ENCODE assay signal across 17 cellular contexts in the genomic region with DNA sequence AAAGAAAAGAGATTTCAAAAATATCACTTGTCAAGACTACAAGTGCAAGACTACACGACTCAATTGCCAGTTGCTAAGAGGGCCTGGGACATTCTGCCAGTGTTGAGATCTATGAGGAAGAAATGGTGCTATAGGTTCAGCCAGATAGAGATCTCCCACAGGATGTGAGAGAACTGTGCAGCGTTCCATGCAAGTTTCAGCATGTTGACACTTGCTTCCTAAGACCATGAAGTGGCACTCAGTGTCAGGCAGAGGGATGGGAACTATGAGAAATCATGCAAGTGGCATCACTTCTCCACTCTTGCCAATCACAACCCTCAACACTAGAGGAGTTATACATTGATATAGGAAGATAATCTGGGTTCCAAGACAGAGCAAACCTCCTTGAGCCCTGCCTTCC.
DNase-seq lines count a peak whose midpoint lies in the region; ATAC-seq and TF ChIP-seq lines count a peak whose summit lies in the region.
"Had no signal": no experiment of that assay in that cellular context is flagged by ENCODE, and none has a peak within 500 bp of the region (broad histone marks: within the 10 kb centered on the region; RNA-seq: fewer than 3 reads in every experiment).

No MANE protein-coding gene starts in this region.

- CTCF ChIA-PET in MCF 10A (lab: Yijun Ruan, JAX): interaction anchor here (0.6 kb wide), 1 partner anchor 548 kb away, joined by 3 read pairs; no protein-coding TSS in a partner anchor
- CTCF ChIA-PET in mammary epithelial cell (lab: Charles Lee; ENCODE audit: low non-redundant PET): no interaction called here

- H3K27ac ChIP-seq in breast epithelium (no peak overlapping the region), mammary epithelial cell (ENCODE audit: insufficient read depth, low read depth, low read length) (no peak overlapping the region), foreskin keratinocyte (no peak overlapping the region)
- H3K27ac ChIP-seq: 22Rv1, A549, BLaER1 had no signal

- H3K9ac ChIP-seq in mammary epithelial cell (ENCODE audit: insufficient read depth, low read length): no peak overlapping the region
- H3K9ac ChIP-seq: BLaER1 had no signal

- peaks cover 10% of the 10 kb centered on the region for H3K4me1 Mint-ChIP-seq in MCF 10A (ENCODE audit: insufficient read depth, unreplicated experiment)

- dilution Hi-C loops in mammary epithelial cell (cut with HindIII; ENCODE audit: low sequenced_read_pairs): no loop called here

- no peak overlapping the region for H3K27ac Mint-ChIP-seq in MCF 10A (ENCODE audit: low read depth, unreplicated experiment)
- H3K27ac Mint-ChIP-seq: CD8-positive, alpha-beta T cell had no signal

- H3K4me3 ChIP-seq in breast epithelium (no peak overlapping the region), mammary epithelial cell (replicated peaks in 1 of 3; ENCODE audit: insufficient read depth in 1 of 3, low read depth in 2 of 3, low read length in 3 of 3) (no peak overlapping the region)
- H3K4me3 ChIP-seq: A549, BLaER1, GM12878 had no signal

- TF ChIP-seq POLR2A in breast epithelium (IDR thresholded peaks at IDR 0.05): no peak

- H2AFZ ChIP-seq in mammary epithelial cell (ENCODE audit: low read depth, low read length): peak overlapping the region; percentile 63

- H3K36me3 ChIP-seq in breast epithelium (no peaks in the 10 kb centered on the region), mammary epithelial cell (ENCODE audit: insufficient read depth, low read length) (no peaks in the 10 kb centered on the region)
- H3K36me3 ChIP-seq: BLaER1 had no signal

- DNase-seq in MCF 10A (ENCODE audit: unreplicated experiment) (peak; percentile 21), breast epithelium (ENCODE audit: low spot score in 2 of 2) (no peak), mammary epithelial cell (peak; percentile 86), foreskin keratinocyte (peak; percentile 3 to 24), C1 segment of cervical spinal cord (lab: John Stamatoyannopoulos, UW) (no peak), NCI-H1417 (lab: John Stamatoyannopoulos, UW) (no peak)
- no peak for DNase-seq in activated CD8-positive, alpha-beta memory T cell treated with anti-CD3 and anti-CD28 coated beads for 24 hours
- DNase-seq: Calu3; CD8-positive, alpha-beta T cell; DMS79 treated with DMSO at 0.1 percent for 48 hours; GF-D8; GOT3; H7 had no signal

- BruUV-seq in MCF 10A (replicated peaks; lab: Mats Ljungman, UMichigan): no TSS peak
- no TSS peak for BruUV-seq in mammary epithelial cell (replicated peaks; lab: Mats Ljungman, UMichigan)

- ATAC-seq in foreskin keratinocyte: no peak
- ATAC-seq: A549; CD8-positive, alpha-beta T cell; GM12878 had no signal

- H3K4me2 ChIP-seq in mammary epithelial cell (ENCODE audit: insufficient read depth, low read depth, low read length): peak overlapping the region; percentile 13
- H3K4me2 ChIP-seq: A549, BLaER1 had no signal

- in situ Hi-C loops in mammary epithelial cell (cut with MboI; ENCODE audit: low sequenced_read_pairs in 2 of 2): no loop called here

- 29% methylated on average over 2 of the region's 2 CpGs for WGBS in mammary epithelial cell (ENCODE audit: low coverage, missing lambda C conversion rate)

- H3K79me2 ChIP-seq in mammary epithelial cell (ENCODE audit: insufficient read depth, low read length): no peaks in the 10 kb centered on the region

- TF ChIP-seq CTCF in MCF 10A (IDR thresholded peaks at IDR 0.05; ENCODE audit: unreplicated experiment): no peak
- no peak for TF ChIP-seq CTCF in breast epithelium (IDR thresholded peaks at IDR 0.05)
- no peak for TF ChIP-seq CTCF in mammary epithelial cell (conservative IDR thresholded peaks at IDR 0.05 in 1 of 2, IDR thresholded peaks at IDR 0.05 in 1 of 2; ENCODE audit: extremely low read depth in 1 of 2, insufficient read depth in 1 of 2, low read depth in 1 of 2, low read length in 2 of 2)
- TF ChIP-seq CTCF in foreskin keratinocyte (conservative IDR thresholded peaks at IDR 0.05): no peak

- H3K4me3 Mint-ChIP-seq in MCF 10A (ENCODE audit: unreplicated experiment): no peak overlapping the region
- H3K4me3 Mint-ChIP-seq: CD8-positive, alpha-beta T cell had no signal

- no peaks in the 10 kb centered on the region for H4K20me1 ChIP-seq in mammary epithelial cell (ENCODE audit: insufficient read depth, low read length)
- H4K20me1 ChIP-seq: BLaER1 had no signal

- no peaks in the 10 kb centered on the region for H3K27me3 Mint-ChIP-seq in MCF 10A (ENCODE audit: insufficient read depth, unreplicated experiment)

- no peaks in the 10 kb centered on the region for H3K27me3 ChIP-seq in breast epithelium
- no peaks in the 10 kb centered on the region for H3K27me3 ChIP-seq in mammary epithelial cell (ENCODE audit: insufficient read depth, low read length)
- H3K27me3 ChIP-seq in foreskin keratinocyte: no peaks in the 10 kb centered on the region
- H3K27me3 ChIP-seq: BLaER1 had no signal

- POLR2A ChIA-PET in MCF 10A (lab: Yijun Ruan, JAX): no interaction called here

- no peaks in the 10 kb centered on the region for H3K4me1 ChIP-seq in breast epithelium
- H3K4me1 ChIP-seq in mammary epithelial cell (ENCODE audit: insufficient read depth, low read length): peaks cover 11% of the 10 kb centered on the region
- H3K4me1 ChIP-seq in foreskin keratinocyte: no peaks in the 10 kb centered on the region
- H3K4me1 ChIP-seq: A549, BLaER1 had no signal

- H3K36me3 Mint-ChIP-seq in MCF 10A (ENCODE audit: insufficient read depth, unreplicated experiment): no peaks in the 10 kb centered on the region
- H3K36me3 Mint-ChIP-seq: CD8-positive, alpha-beta T cell had no signal

- no peaks in the 10 kb centered on the region for H3K9me3 ChIP-seq in breast epithelium
- no peaks in the 10 kb centered on the region for H3K9me3 ChIP-seq in mammary epithelial cell (replicated peaks; ENCODE audit: insufficient read depth, low read length)
- H3K9me3 ChIP-seq: A549, BLaER1 had no signal

- peaks cover 5% of the 10 kb centered on the region for H3K9me3 Mint-ChIP-seq in MCF 10A (ENCODE audit: unreplicated experiment)

- intact Hi-C loops in MCF 10A (cut with micrococcal nuclease) (no loop called here), breast epithelium (cut with DNase I; ENCODE audit: low total_unique reads) (no loop called here), mammary epithelial cell (cut with micrococcal nuclease) (no loop called here)

Comparison
In these comparisons a context has a peak if more than half of its experiments do, and no peak if none do; other contexts are left out.
1. DNase-seq: peak in MCF 10A (single experiment), mammary epithelial cell (single experiment) and foreskin keratinocyte (2 of 2); none in breast epithelium (0 of 2), C1 segment of cervical spinal cord (0 of 14), activated CD8-positive, alpha-beta memory T cell treated with anti-CD3 and anti-CD28 coated beads for 24 hours (single experiment) and NCI-H1417 (0 of 3).